In genomic region chr17:43784628-43785101, GRCh38 we compare ENCODE assay signal across 16 cellular contexts. TPM values are rescaled to one million over a fixed set of nuclear protein-coding genes. Genes with fewer than 3 reads are reported as not detected.
DNase-seq lines count a peak whose midpoint lies in the region; ATAC-seq, FAIRE-seq and TF ChIP-seq lines count a peak whose summit lies in the region.
"Had no signal": no experiment of that assay in that cellular context is flagged by ENCODE, and none has a peak within 500 bp of the region (broad histone marks: within the 10 kb centered on the region; RNA-seq: fewer than 3 reads in every experiment).

No MANE protein-coding gene starts in this region.

- H3K4me3 Mint-ChIP-seq in glutamatergic neuron (ENCODE audit: unreplicated experiment) (peak overlapping the region; percentile 31), endothelial cell (ENCODE audit: unreplicated experiment) (no peak overlapping the region)
- H3K4me3 Mint-ChIP-seq: memory B cell, type B pancreatic cell had no signal

- WGBS in HepG2 (ENCODE audit: low lambda C conversion rate) = 4% methylated on average over 5 of the region's 5 CpGs
- 63% methylated on average over 5 of the region's 5 CpGs for WGBS in right lobe of liver (ENCODE audit: insufficient coverage, low coverage, low lambda C conversion rate, missing lambda C conversion rate)
- WGBS in lower leg skin, 2 donors = 51 to 56% methylated on average over 5 of the region's 5 CpGs

- BruUV-seq in HepG2 (replicated peaks; lab: Mats Ljungman, UMichigan) = no TSS peak

- TF ChIP-seq POLR2A in HepG2 (IDR thresholded peaks at IDR 0.05; ENCODE audit: insufficient read depth in 1 of 2, low read depth in 2 of 2, low read length in 2 of 2) (no peak), right lobe of liver (IDR thresholded peaks at IDR 0.05) (no peak), lower leg skin (IDR thresholded peaks at IDR 0.05) (no peak)

- no peaks in the 10 kb centered on the region for H3K9me3 ChIP-seq in HepG2 (ENCODE audit: low read length)
- no peaks in the 10 kb centered on the region for H3K9me3 ChIP-seq in right lobe of liver
- H3K9me3 ChIP-seq: adrenal gland, pancreas had no signal

- ATAC-seq in HepG2 (peak; percentile 37; the same call in 2 of the 3 replicates), right lobe of liver (no peak), HG02571 (IDR thresholded peaks at IDR 0.05; ENCODE audit: unreplicated experiment) (no peak)
- ATAC-seq: A549, pancreas had no signal

- no peak for FAIRE-seq in HepG2 (lab: Jason Lieb, UNC)
- FAIRE-seq in bronchial epithelial cell (lab: Jason Lieb, UNC) = no peak
- FAIRE-seq: A549, pancreas had no signal

- H3K36me3 ChIP-seq in HepG2 (replicated peaks in 1 of 2; ENCODE audit: control insufficient read depth in 1 of 2, insufficient read depth in 2 of 2, low read length in 2 of 2) (no peaks in the 10 kb centered on the region), right lobe of liver (no peaks in the 10 kb centered on the region), bronchial epithelial cell (ENCODE audit: control insufficient read depth, insufficient read depth, low read length) (no peaks in the 10 kb centered on the region)
- H3K36me3 ChIP-seq: adrenal gland, pancreas had no signal

- POLR2A ChIA-PET in HepG2 (lab: Yijun Ruan, JAX) = no interaction called here

- no peak overlapping the region for H3K4me3 ChIP-seq in HepG2 (replicated peaks in 1 of 3; ENCODE audit: insufficient read depth in 1 of 3, low read depth in 2 of 3, low read length in 3 of 3)
- H3K4me3 ChIP-seq in right lobe of liver = no peak overlapping the region
- no peak overlapping the region for H3K4me3 ChIP-seq in bronchial epithelial cell (ENCODE audit: low read depth, low read length)
- no peak overlapping the region for H3K4me3 ChIP-seq in lower leg skin (ENCODE audit: low read depth, poor library complexity, severe bottlenecking)
- H3K4me3 ChIP-seq: A549, adrenal gland, pancreas had no signal

- in situ Hi-C loops in HepG2 (cut with HindIII; ENCODE audit: extremely low pct_ligation_motif_present, low pct_unique_long_range_greater_than_20kb) = no loop called here

- no peak for TF ChIP-seq RAD21 in HepG2 (CRISPR knock-in tag; IDR thresholded peaks at IDR 0.05)

- peaks cover 14% of the 10 kb centered on the region for H3K4me1 Mint-ChIP-seq in glutamatergic neuron (ENCODE audit: low read depth, unreplicated experiment)
- peaks cover 16% of the 10 kb centered on the region for H3K4me1 Mint-ChIP-seq in endothelial cell (ENCODE audit: unreplicated experiment)

- TF ChIP-seq CTCF in HepG2 (CRISPR knock-in tag; IDR thresholded peaks at IDR 0.05) (no peak), right lobe of liver (IDR thresholded peaks at IDR 0.05) (no peak), bronchial epithelial cell (IDR thresholded peaks at IDR 0.05; ENCODE audit: insufficient read depth, low read length, severe bottlenecking) (no peak), glutamatergic neuron (IDR thresholded peaks at IDR 0.05; ENCODE audit: partially characterized antibody, unreplicated experiment) (no peak), lower leg skin (IDR thresholded peaks at IDR 0.05) (no peak), endothelial cell (IDR thresholded peaks at IDR 0.05; ENCODE audit: unreplicated experiment) (no peak)

- H3K27me3 ChIP-seq in HepG2 (ENCODE audit: control insufficient read depth in 1 of 2, insufficient read depth in 2 of 2, low read length in 2 of 2) (peaks cover 0 to 40% of the 10 kb centered on the region in 2 experiments; a peak in 3 of 5 replicates), right lobe of liver (no peaks in the 10 kb centered on the region), bronchial epithelial cell (ENCODE audit: control insufficient read depth, insufficient read depth, low read length) (no peaks in the 10 kb centered on the region)
- H3K27me3 ChIP-seq: adrenal gland, pancreas had no signal

- H3K4me1 ChIP-seq in HepG2 (ENCODE audit: insufficient read depth, low read length) (peaks cover 36% of the 10 kb centered on the region), right lobe of liver (peaks cover 0 to 10% (median 0%) of the 10 kb centered on the region in 4 donors)
- H3K4me1 ChIP-seq: pancreas had no signal

- DNase-seq in HepG2 (ENCODE audit: low spot score) (peak; percentile 68), right lobe of liver (no peak), bronchial epithelial cell (ENCODE audit: low read depth) (peak; percentile 54), glutamatergic neuron (no peak), lower leg skin (ENCODE audit: low spot score in 2 of 2) (no peak), NCI-H526 treated with DMSO at 0.1 percent for 48 hours (lab: John Stamatoyannopoulos, UW) (no peak), endothelial cell (ENCODE audit: low spot score) (no peak)
- DNase-seq: activated CD4-positive, CD25-positive, alpha-beta regulatory T cell; adrenal gland; DMS 273 treated with DMSO at 0.1 percent for 48 hours; NCI-H2107; pancreas had no signal

- H3K27me3 Mint-ChIP-seq in glutamatergic neuron (ENCODE audit: unreplicated experiment) (peaks cover 3% of the 10 kb centered on the region), endothelial cell (ENCODE audit: unreplicated experiment) (peaks cover 2% of the 10 kb centered on the region)

- H3K9ac ChIP-seq in HepG2 (ENCODE audit: insufficient read depth, low read depth, low read length) = no peak overlapping the region

- H3K36me3 Mint-ChIP-seq in glutamatergic neuron (ENCODE audit: unreplicated experiment) (peaks cover 5% of the 10 kb centered on the region), endothelial cell (ENCODE audit: low read depth, unreplicated experiment) (no peaks in the 10 kb centered on the region)
- H3K36me3 Mint-ChIP-seq: memory B cell, type B pancreatic cell had no signal

- H3K27ac ChIP-seq in HepG2 (ENCODE audit: extremely low read length, insufficient read depth, low read length) = no peak overlapping the region
- H3K27ac ChIP-seq in right lobe of liver = no peak overlapping the region
- H3K27ac ChIP-seq: A549, adrenal gland, pancreas had no signal

- no peak for TF ChIP-seq EP300 in HepG2 (IDR thresholded peaks at IDR 0.05; ENCODE audit: low read depth in 2 of 2, low read length in 2 of 2)
- no peak for TF ChIP-seq EP300 in HepG2 (CRISPR knock-in tag; IDR thresholded peaks at IDR 0.05; ENCODE audit: borderline replicate concordance)

- no peak overlapping the region for H2AFZ ChIP-seq in HepG2 (ENCODE audit: low read length)

- no peak overlapping the region for H3K4me2 ChIP-seq in HepG2 (ENCODE audit: low read depth, low read length)
- H3K4me2 ChIP-seq: A549 had no signal

- H3K27ac Mint-ChIP-seq in glutamatergic neuron (ENCODE audit: unreplicated experiment) (no peak overlapping the region), endothelial cell (ENCODE audit: unreplicated experiment) (no peak overlapping the region)
- H3K27ac Mint-ChIP-seq: memory B cell, type B pancreatic cell had no signal

- H3K9me3 Mint-ChIP-seq in glutamatergic neuron (ENCODE audit: unreplicated experiment) = no peaks in the 10 kb centered on the region
- no peaks in the 10 kb centered on the region for H3K9me3 Mint-ChIP-seq in endothelial cell (ENCODE audit: unreplicated experiment)
- H3K9me3 Mint-ChIP-seq: type B pancreatic cell had no signal

- intact Hi-C loops in HepG2 (cut with micrococcal nuclease; ENCODE audit: unreplicated experiment) = no loop called here
- intact Hi-C loops in right lobe of liver (cut with DNase I) = loop anchor here in 1 of 2 donors (10.0 kb wide), 1 partner anchor 60 kb away; the partner anchor contains the start of gene CD300LG
- intact Hi-C loops in lower leg skin (cut with DNase I; ENCODE audit: low total_unique reads) = loop anchor here (10.0 kb wide), 1 partner anchor 60 kb away; the partner anchor contains the start of gene CD300LG

- CTCF ChIA-PET in HepG2 (lab: Yijun Ruan, JAX; ENCODE audit: low intra/inter-chr PET ratio, low total read pairs) = no interaction called here

- no peaks in the 10 kb centered on the region for H4K20me1 ChIP-seq in HepG2 (ENCODE audit: insufficient read depth, low read length)

- H3K79me2 ChIP-seq in HepG2 (ENCODE audit: insufficient read depth, low read length) = no peaks in the 10 kb centered on the region

RNA-seq across cellular contexts. Expression of gene CFAP97D1, which starts 4.4 kb away (rescaled TPM):
- total RNA-seq in HepG2 (2016; rRNA removed; fragmentation: Illumina TruSeq; extraction: Trizol) (0.02 TPM in 1 of 2 replicates, not detected in the other), right lobe of liver (not detected), bronchial epithelial cell (not detected in 2 replicates), glutamatergic neuron (ENCODE audit: unreplicated experiment) (not detected), lower leg skin (under 1 TPM in 1 of 4 donors, not detected in 3; 0.30 TPM), endothelial cell (ENCODE audit: unreplicated experiment) (0.10 TPM)
- not detected in 2 replicates for total RNA-seq in HepG2 (2016; cell fraction: cytosol; rRNA removed; fragmentation: Illumina TruSeq; extraction: Trizol; ENCODE audit: low read depth)
- not detected in 2 replicates for total RNA-seq in HepG2 (2016; cell fraction: insoluble cytoplasmic fraction; rRNA removed; fragmentation: Illumina TruSeq; extraction: Trizol)
- 0.03 TPM in 1 of 2 replicates, not detected in the other for total RNA-seq in HepG2 (2016; cell fraction: membrane; rRNA removed; fragmentation: Illumina TruSeq; extraction: Trizol)
- total RNA-seq in HepG2 (2016; cell fraction: nucleus; rRNA removed; fragmentation: Illumina TruSeq; extraction: Trizol) = not detected in 2 replicates
- not detected in 2 replicates for polyA plus RNA-seq in HepG2 (2011; rRNA removed)
- polyA plus RNA-seq in HepG2 (2011; cell fraction: cytosol; rRNA removed) = 0.01 TPM in 1 of 2 replicates, not detected in the other
- polyA plus RNA-seq in HepG2 (2011; cell fraction: nucleus; rRNA removed) = not detected in 2 replicates
- polyA plus RNA-seq in HepG2 (2012) = not detected in 2 replicates
- not detected in 2 replicates for polyA plus RNA-seq in HepG2 (2016; cell fraction: cytosol; fragmentation: Illumina TruSeq; extraction: Trizol; ENCODE audit: low read depth)
- not detected in 2 replicates for polyA plus RNA-seq in HepG2 (2016; cell fraction: insoluble cytoplasmic fraction; fragmentation: Illumina TruSeq; extraction: Trizol; ENCODE audit: low read depth)
- polyA plus RNA-seq in HepG2 (2016; cell fraction: membrane; fragmentation: Illumina TruSeq; extraction: Trizol; ENCODE audit: low read depth) = not detected in 2 replicates
- not detected in 2 replicates for polyA plus RNA-seq in HepG2 (2016; cell fraction: nucleus; fragmentation: Illumina TruSeq; extraction: Trizol; ENCODE audit: insufficient read depth, low read depth)
- not detected in 2 replicates for polyA minus RNA-seq in HepG2 (2011; rRNA and poly(A)+ RNA removed; ENCODE audit: low replicate concordance)
- polyA minus RNA-seq in HepG2 (2011; cell fraction: cytosol; rRNA and poly(A)+ RNA removed) = not detected in 2 replicates
- 0.13 TPM in 1 of 2 replicates, not detected in the other for polyA minus RNA-seq in HepG2 (2011; cell fraction: nucleus; rRNA and poly(A)+ RNA removed)
- polyA plus RNA-seq: A549, adrenal gland, pancreas had no signal

RNA-seq across cellular contexts. Expression of gene DUSP3, which starts 5.9 kb away (rescaled TPM):
- total RNA-seq in HepG2 (2016; rRNA removed; fragmentation: Illumina TruSeq; extraction: Trizol) (60.0 and 73.6 TPM in 2 replicates), right lobe of liver (10 to 100 TPM; 75.1 to 97.2 (median 87.7) TPM), bronchial epithelial cell (36.9 and 37.8 TPM in 2 replicates), glutamatergic neuron (ENCODE audit: unreplicated experiment) (54.6 TPM), lower leg skin (10 to 100 TPM; 33.2 to 44.1 (median 37.9) TPM), endothelial cell (ENCODE audit: unreplicated experiment) (41.4 TPM)
- 23.0 and 23.3 TPM in 2 replicates for total RNA-seq in HepG2 (2016; cell fraction: cytosol; rRNA removed; fragmentation: Illumina TruSeq; extraction: Trizol; ENCODE audit: low read depth)
- 59.0 and 65.1 TPM in 2 replicates for total RNA-seq in HepG2 (2016; cell fraction: insoluble cytoplasmic fraction; rRNA removed; fragmentation: Illumina TruSeq; extraction: Trizol)
- 67.6 and 70.6 TPM in 2 replicates for total RNA-seq in HepG2 (2016; cell fraction: membrane; rRNA removed; fragmentation: Illumina TruSeq; extraction: Trizol)
- total RNA-seq in HepG2 (2016; cell fraction: nucleus; rRNA removed; fragmentation: Illumina TruSeq; extraction: Trizol) = 43.1 and 45.5 TPM in 2 replicates
- 71.5 and 77.4 TPM in 2 replicates for polyA plus RNA-seq in HepG2 (2011; rRNA removed)
- polyA plus RNA-seq in HepG2 (2011; cell fraction: cytosol; rRNA removed) = 62.0 and 65.1 TPM in 2 replicates
- 124 and 143 TPM in 2 replicates for polyA plus RNA-seq in HepG2 (2011; cell fraction: nucleus; rRNA removed)
- polyA plus RNA-seq in HepG2 (2012) = 44.3 and 55.5 TPM in 2 replicates
- polyA plus RNA-seq in HepG2 (2016; cell fraction: cytosol; fragmentation: Illumina TruSeq; extraction: Trizol; ENCODE audit: low read depth) = 24.0 and 28.0 TPM in 2 replicates
- polyA plus RNA-seq in HepG2 (2016; cell fraction: insoluble cytoplasmic fraction; fragmentation: Illumina TruSeq; extraction: Trizol; ENCODE audit: low read depth) = 87.5 and 94.5 TPM in 2 replicates
- polyA plus RNA-seq in HepG2 (2016; cell fraction: membrane; fragmentation: Illumina TruSeq; extraction: Trizol; ENCODE audit: low read depth) = 57.3 and 59.6 TPM in 2 replicates
- 64.9 and 69.6 TPM in 2 replicates for polyA plus RNA-seq in HepG2 (2016; cell fraction: nucleus; fragmentation: Illumina TruSeq; extraction: Trizol; ENCODE audit: insufficient read depth, low read depth)
- 62.1 and 126 TPM in 2 replicates for polyA minus RNA-seq in HepG2 (2011; rRNA and poly(A)+ RNA removed; ENCODE audit: low replicate concordance)
- polyA minus RNA-seq in HepG2 (2011; cell fraction: cytosol; rRNA and poly(A)+ RNA removed) = 57.0 and 66.2 TPM in 2 replicates
- polyA minus RNA-seq in HepG2 (2011; cell fraction: nucleus; rRNA and poly(A)+ RNA removed) = 75.8 and 87.4 TPM in 2 replicates

RNA-seq across cellular contexts. Expression of gene SOST, which starts 26.1 kb away (rescaled TPM):
- total RNA-seq in HepG2 (2016; rRNA removed; fragmentation: Illumina TruSeq; extraction: Trizol) = not detected in 2 replicates
- not detected in 2 replicates for total RNA-seq in HepG2 (2016; cell fraction: cytosol; rRNA removed; fragmentation: Illumina TruSeq; extraction: Trizol; ENCODE audit: low read depth)
- total RNA-seq in HepG2 (2016; cell fraction: insoluble cytoplasmic fraction; rRNA removed; fragmentation: Illumina TruSeq; extraction: Trizol) = not detected in 2 replicates
- total RNA-seq in HepG2 (2016; cell fraction: membrane; rRNA removed; fragmentation: Illumina TruSeq; extraction: Trizol) = not detected in 2 replicates
- total RNA-seq in HepG2 (2016; cell fraction: nucleus; rRNA removed; fragmentation: Illumina TruSeq; extraction: Trizol) = not detected in 2 replicates
- not detected in 2 replicates for polyA plus RNA-seq in HepG2 (2011; rRNA removed)
- not detected in 2 replicates for polyA plus RNA-seq in HepG2 (2011; cell fraction: cytosol; rRNA removed)
- not detected in 2 replicates for polyA plus RNA-seq in HepG2 (2011; cell fraction: nucleus; rRNA removed)
- not detected in 2 replicates for polyA plus RNA-seq in HepG2 (2012)
- polyA plus RNA-seq in HepG2 (2016; cell fraction: cytosol; fragmentation: Illumina TruSeq; extraction: Trizol; ENCODE audit: low read depth) = not detected in 2 replicates
- not detected in 2 replicates for polyA plus RNA-seq in HepG2 (2016; cell fraction: insoluble cytoplasmic fraction; fragmentation: Illumina TruSeq; extraction: Trizol; ENCODE audit: low read depth)
- polyA plus RNA-seq in HepG2 (2016; cell fraction: membrane; fragmentation: Illumina TruSeq; extraction: Trizol; ENCODE audit: low read depth) = not detected in 2 replicates
- not detected in 2 replicates for polyA plus RNA-seq in HepG2 (2016; cell fraction: nucleus; fragmentation: Illumina TruSeq; extraction: Trizol; ENCODE audit: insufficient read depth, low read depth)
- polyA minus RNA-seq in HepG2 (2011; rRNA and poly(A)+ RNA removed; ENCODE audit: low replicate concordance) = not detected in 2 replicates
- not detected in 2 replicates for polyA minus RNA-seq in HepG2 (2011; cell fraction: cytosol; rRNA and poly(A)+ RNA removed)
- polyA minus RNA-seq in HepG2 (2011; cell fraction: nucleus; rRNA and poly(A)+ RNA removed) = not detected in 2 replicates
- total RNA-seq in right lobe of liver = not detected
- total RNA-seq in bronchial epithelial cell = not detected in 2 replicates
- total RNA-seq in glutamatergic neuron (ENCODE audit: unreplicated experiment) = not detected
- total RNA-seq in lower leg skin = 1 to 10 TPM in 1 of 4 donors, under 1 TPM in 1, not detected in 2; 0.49 to 1.5 TPM
- 29.6 TPM for total RNA-seq in endothelial cell (ENCODE audit: unreplicated experiment)
- total RNA-seq: adrenal gland, pancreas had no signal
- polyA plus RNA-seq: adrenal gland, pancreas had no signal

RNA-seq across cellular contexts. Expression of gene MPP3, which starts 48.3 kb away (rescaled TPM):
- 0.83 and 0.91 TPM in 2 replicates for total RNA-seq in HepG2 (2016; rRNA removed; fragmentation: Illumina TruSeq; extraction: Trizol)
- 0.53 and 0.81 TPM in 2 replicates for total RNA-seq in HepG2 (2016; cell fraction: cytosol; rRNA removed; fragmentation: Illumina TruSeq; extraction: Trizol; ENCODE audit: low read depth)
- 0.37 and 1.2 TPM in 2 replicates for total RNA-seq in HepG2 (2016; cell fraction: insoluble cytoplasmic fraction; rRNA removed; fragmentation: Illumina TruSeq; extraction: Trizol)
- 0.62 and 0.65 TPM in 2 replicates for total RNA-seq in HepG2 (2016; cell fraction: membrane; rRNA removed; fragmentation: Illumina TruSeq; extraction: Trizol)
- total RNA-seq in HepG2 (2016; cell fraction: nucleus; rRNA removed; fragmentation: Illumina TruSeq; extraction: Trizol) = 2.3 and 3.0 TPM in 2 replicates
- 1.8 and 2.4 TPM in 2 replicates for polyA plus RNA-seq in HepG2 (2011; rRNA removed)
- 0.40 and 0.73 TPM in 2 replicates for polyA plus RNA-seq in HepG2 (2011; cell fraction: cytosol; rRNA removed)
- 8.8 and 12.8 TPM in 2 replicates for polyA plus RNA-seq in HepG2 (2011; cell fraction: nucleus; rRNA removed)
- polyA plus RNA-seq in HepG2 (2012) = 1.4 and 1.5 TPM in 2 replicates
- polyA plus RNA-seq in HepG2 (2016; cell fraction: cytosol; fragmentation: Illumina TruSeq; extraction: Trizol; ENCODE audit: low read depth) = 0.20 and 0.42 TPM in 2 replicates
- 0.34 and 0.46 TPM in 2 replicates for polyA plus RNA-seq in HepG2 (2016; cell fraction: insoluble cytoplasmic fraction; fragmentation: Illumina TruSeq; extraction: Trizol; ENCODE audit: low read depth)
- polyA plus RNA-seq in HepG2 (2016; cell fraction: membrane; fragmentation: Illumina TruSeq; extraction: Trizol; ENCODE audit: low read depth) = 0.26 and 0.42 TPM in 2 replicates
- 4.1 and 6.3 TPM in 2 replicates for polyA plus RNA-seq in HepG2 (2016; cell fraction: nucleus; fragmentation: Illumina TruSeq; extraction: Trizol; ENCODE audit: insufficient read depth, low read depth)
- 2.6 and 21.0 TPM in 2 replicates for polyA minus RNA-seq in HepG2 (2011; rRNA and poly(A)+ RNA removed; ENCODE audit: low replicate concordance)
- 0.49 TPM in 1 of 2 replicates, not detected in the other for polyA minus RNA-seq in HepG2 (2011; cell fraction: cytosol; rRNA and poly(A)+ RNA removed)
- 3.4 and 4.4 TPM in 2 replicates for polyA minus RNA-seq in HepG2 (2011; cell fraction: nucleus; rRNA and poly(A)+ RNA removed)
- 1 to 10 TPM; 1.3 to 2.5 (median 1.8) TPM for total RNA-seq in right lobe of liver
- total RNA-seq in bronchial epithelial cell = 7.2 and 9.7 TPM in 2 replicates
- total RNA-seq in glutamatergic neuron (ENCODE audit: unreplicated experiment) = 22.9 TPM
- 1 to 10 TPM; 1.9 to 8.9 (median 6.3) TPM for total RNA-seq in lower leg skin
- 5.2 TPM for total RNA-seq in endothelial cell (ENCODE audit: unreplicated experiment)

Comparison
In these comparisons a context has a peak if more than half of its experiments do, and no peak if none do; other contexts are left out.
1. DNase-seq: peak in HepG2 (single experiment) and bronchial epithelial cell (single experiment); none in right lobe of liver (0 of 3), glutamatergic neuron (single experiment), lower leg skin (0 of 2), NCI-H526 treated with DMSO at 0.1 percent for 48 hours (single experiment) and endothelial cell (single experiment).
2. RNA of gene SOST, which starts 26.1 kb away (total RNA-seq): 29.6 TPM in endothelial cell (single experiment); 0.49 to 1.5 TPM in lower leg skin, not detected in HepG2, not detected in right lobe of liver, not detected in bronchial epithelial cell and not detected in glutamatergic neuron (single experiment); every median in the first group is over 10 times any median in the second.